In genomic region chr18:72541871-72542690, GRCh38 we compare ENCODE assay signal across 10 cellular contexts. TPM values are rescaled to one million over a fixed set of nuclear protein-coding genes. Genes with fewer than 3 reads are reported as not detected.
DNase-seq lines count a peak whose midpoint lies in the region; TF ChIP-seq lines count a peak whose summit lies in the region.
"Had no signal": no experiment of that assay in that cellular context is flagged by ENCODE, and none has a peak within 500 bp of the region (broad histone marks: within the 10 kb centered on the region; RNA-seq: fewer than 3 reads in every experiment).

No MANE protein-coding gene starts in this region.

- H3K4me3 ChIP-seq in hepatocyte: peak overlapping the region; percentile 26
- peak overlapping the region; percentile 20 to 50 for H3K4me3 ChIP-seq in testis

- 6% methylated on average over 50 of the region's 92 CpGs for WGBS in hepatocyte (ENCODE audit: low lambda C conversion rate, missing lambda C conversion rate)
- 0% methylated on average over 3 to 40 of the region's 92 CpGs for WGBS in testis, 2 donors

- H3K27ac ChIP-seq in hepatocyte: no peak overlapping the region
- H3K27ac ChIP-seq in testis: no peak overlapping the region

- H3K79me2 ChIP-seq in hepatocyte: no peaks in the 10 kb centered on the region

- intact Hi-C loops in testis (cut with DNase I; ENCODE audit: low total_unique reads): no loop called here

- no peak for TF ChIP-seq POLR2A in testis (IDR thresholded peaks at IDR 0.05)

- H4K20me1 ChIP-seq in hepatocyte (ENCODE audit: insufficient read depth, poor library complexity, severe bottlenecking): no peaks in the 10 kb centered on the region

- no peak for TF ChIP-seq CTCF in hepatocyte (IDR thresholded peaks at IDR 0.05; ENCODE audit: poor library complexity)
- TF ChIP-seq CTCF in testis (IDR thresholded peaks at IDR 0.05): no peak

- H2AFZ ChIP-seq in hepatocyte: no peak overlapping the region

- no peaks in the 10 kb centered on the region for H3K9me3 ChIP-seq in hepatocyte (ENCODE audit: low read depth)
- no peaks in the 10 kb centered on the region for H3K9me3 ChIP-seq in testis

- no peaks in the 10 kb centered on the region for H3K9me2 ChIP-seq in hepatocyte (replicated peaks; ENCODE audit: insufficient read depth)

- H3K4me1 ChIP-seq in hepatocyte (ENCODE audit: insufficient read depth): no peaks in the 10 kb centered on the region
- H3K4me1 ChIP-seq in testis: peaks cover 4% of the 10 kb centered on the region

- peak; percentile 9 for DNase-seq in activated gamma-delta T cell (lab: John Stamatoyannopoulos, UW)
- DNase-seq in activated gamma-delta T cell treated with Interleukin-2 at 50 U/mL for 16 hours: no peak
- DNase-seq in NCI-H748 treated with DMSO at 0.1 percent for 48 hours (lab: John Stamatoyannopoulos, UW): peak; percentile 65
- DNase-seq in hepatocyte (ENCODE audit: low spot score): peak; percentile 18
- DNase-seq in testis: peak; percentile 23
- DNase-seq in central memory CD4-positive, alpha-beta T cell: no peak
- no peak for DNase-seq in GF-D8 (lab: John Stamatoyannopoulos, UW)
- no peak for DNase-seq in GM19238 (ENCODE audit: insufficient read length, low spot score)

- H3K36me3 ChIP-seq in hepatocyte (replicated peaks; ENCODE audit: insufficient read depth, low read depth) (no peaks in the 10 kb centered on the region), testis (ENCODE audit: low read depth, missing control alignments) (no peaks in the 10 kb centered on the region)

- H3K27me3 ChIP-seq in hepatocyte: peaks cover 88% of the 10 kb centered on the region
- H3K27me3 ChIP-seq in testis: no peaks in the 10 kb centered on the region

- H3K4me2 ChIP-seq in hepatocyte: peak overlapping the region; percentile 81

RNA-seq across cellular contexts. Expression of gene CBLN2, which starts 2.1 kb away (rescaled TPM):
- total RNA-seq in hepatocyte (0.52 and 1.1 TPM in 2 replicates), testis (1 to 10 TPM; 1.1 to 1.8 TPM)
- polyA plus RNA-seq in hepatocyte (0.24 and 0.56 TPM in 2 replicates), testis (ENCODE audit: insufficient read depth, low read depth, low replicate concordance) (0.80 TPM)
- total RNA-seq: HT-29, posterior vena cava had no signal

Comparison
In these comparisons a context has a peak if more than half of its experiments do, and no peak if none do; other contexts are left out.
1. DNase-seq: peak in activated gamma-delta T cell (single experiment), NCI-H748 treated with DMSO at 0.1 percent for 48 hours (single experiment), hepatocyte (single experiment) and testis (single experiment); none in activated gamma-delta T cell treated with Interleukin-2 at 50 U/mL for 16 hours (single experiment), central memory CD4-positive, alpha-beta T cell (single experiment), GF-D8 (single experiment) and GM19238 (single experiment).